In genomic region chr7:105003875-105004510, GRCh38 we compare ENCODE assay signal across 9 cellular contexts. TPM values are rescaled to one million over a fixed set of nuclear protein-coding genes. Genes with fewer than 3 reads are reported as not detected.
DNase-seq lines count a peak whose midpoint lies in the region; ATAC-seq, FAIRE-seq and TF ChIP-seq lines count a peak whose summit lies in the region.
"Had no signal": no experiment of that assay in that cellular context is flagged by ENCODE, and none has a peak within 500 bp of the region (broad histone marks: within the 10 kb centered on the region; RNA-seq: fewer than 3 reads in every experiment).

No MANE protein-coding gene starts in this region.

- ATAC-seq in K562 = peak; percentile 1; the same call in 1 of the 3 replicates
- ATAC-seq in left lobe of liver = peak; percentile 33

- intact Hi-C loops in activated CD4-positive, alpha-beta T cell treated with anti-CD3 and anti-CD28 coated beads, Interleukin-2, amount 10 ng/mL, durations not matched to agents 24 days and 14 days (cut with micrococcal nuclease) = loop anchor here (2.0 kb wide), 1 partner anchor 19 kb away; no protein-coding TSS in a partner anchor
- intact Hi-C loops in K562 (cut with micrococcal nuclease) = no loop called here
- intact Hi-C loops in thyroid gland (cut with DNase I) = no loop called here

- peak; percentile 31; the same call in 1 of the 2 replicates for TF ChIP-seq POLR2A in K562 (conservative IDR thresholded peaks at IDR 0.05)
- TF ChIP-seq POLR2A in thyroid gland (IDR thresholded peaks at IDR 0.05) = no peak

- H3K36me3 ChIP-seq in K562 (ENCODE audit: control insufficient read depth, insufficient read depth, low read length) = peaks cover 77% of the 10 kb centered on the region; the same call in 2 of the 3 replicates
- H3K36me3 ChIP-seq in thyroid gland = no peaks in the 10 kb centered on the region

- CTCF ChIA-PET in K562 (lab: Yijun Ruan, JAX; ENCODE audit: low intra/inter-chr PET ratio) = no interaction called here

- H3K9me3 ChIP-seq in K562 (replicated peaks; ENCODE audit: control insufficient read depth, insufficient read depth, low read depth, low read length) = no peaks in the 10 kb centered on the region
- H3K9me3 ChIP-seq in thyroid gland = no peaks in the 10 kb centered on the region

- no peak for TF ChIP-seq EP300 in K562 (IDR thresholded peaks at IDR 0.05; ENCODE audit: low read length)

- peak overlapping the region; percentile 55 for H3K4me3 Mint-ChIP-seq in activated CD4-positive, alpha-beta T cell treated with anti-CD3 and anti-CD28 coated beads, Interleukin-2, amount 10 ng/mL, durations not matched to agents 24 days and 14 days

- peaks cover 73% of the 10 kb centered on the region for H4K20me1 ChIP-seq in K562 (replicated peaks; ENCODE audit: control insufficient read depth, insufficient read depth, low read length)

- in situ Hi-C loops in K562 (cut with MboI) = no loop called here

- H3K9me1 ChIP-seq in K562 (ENCODE audit: control insufficient read depth, insufficient read depth, low read length) = peaks cover 3% of the 10 kb centered on the region

- H3K27me3 Mint-ChIP-seq in activated CD4-positive, alpha-beta T cell treated with anti-CD3 and anti-CD28 coated beads, Interleukin-2, amount 10 ng/mL, durations not matched to agents 24 days and 14 days = no peaks in the 10 kb centered on the region

- no peak overlapping the region for H3K4me3 ChIP-seq in K562
- no peak overlapping the region for H3K4me3 ChIP-seq in thyroid gland (replicated peaks in 1 of 3)

- H3K27ac ChIP-seq in K562 (ENCODE audit: extremely low read depth, low read depth, low read length) (peak overlapping the region; percentile 26; the same call in 1 of the 3 replicates), thyroid gland (peak overlapping the region; percentile 56 to 67 (median 60))

- peaks cover 100% of the 10 kb centered on the region; the same call in 2 of the 3 replicates for H3K79me2 ChIP-seq in K562 (ENCODE audit: control insufficient read depth, insufficient read depth, low read length)

- no TSS peak for BruUV-seq in K562 (replicated peaks; lab: Mats Ljungman, UMichigan)

- peak overlapping the region; percentile 70 for H3K27ac Mint-ChIP-seq in activated CD4-positive, alpha-beta T cell treated with anti-CD3 and anti-CD28 coated beads, Interleukin-2, amount 10 ng/mL, durations not matched to agents 24 days and 14 days

- H3K27me3 ChIP-seq in K562 (ENCODE audit: control insufficient read depth in 2 of 2, insufficient read depth in 2 of 2, low read length in 2 of 2) (no peaks in the 10 kb centered on the region), thyroid gland (no peaks in the 10 kb centered on the region)

- no peaks in the 10 kb centered on the region for H3K9me3 Mint-ChIP-seq in activated CD4-positive, alpha-beta T cell treated with anti-CD3 and anti-CD28 coated beads, Interleukin-2, amount 10 ng/mL, durations not matched to agents 24 days and 14 days

- DNase-seq in activated CD4-positive, alpha-beta T cell treated with anti-CD3 and anti-CD28 coated beads, Interleukin-2, amount 10 ng/mL, durations not matched to agents 24 days and 14 days = peak; percentile 35
- DNase-seq in activated CD4-positive, alpha-beta T cell treated with anti-CD3 and anti-CD28 coated beads, Interleukin-2, amount 50 U/mL, for 48 hours = no peak
- no peak for DNase-seq in K562 (ENCODE audit: extremely low read depth in 1 of 4, low spot score in 3 of 4)
- no peak for DNase-seq in left lobe of liver (ENCODE audit: low spot score)
- DNase-seq in thyroid gland = no peak
- no peak for DNase-seq in NCI-H526 treated with DMSO at 0.1 percent for 48 hours (lab: John Stamatoyannopoulos, UW)
- no peak for DNase-seq in cortex of kidney (lab: John Stamatoyannopoulos, UW)
- no peak for DNase-seq in activated effector memory CD4-positive, alpha-beta T cell treated with anti-CD3 and anti-CD28 coated beads, Interleukin-2, amount 50 U/mL, for 16 hours
- DNase-seq: NCI-H2107 had no signal

- H3K4me2 ChIP-seq in K562 (ENCODE audit: insufficient read depth, low read length) = no peak overlapping the region

- no peak for TF ChIP-seq CTCF in K562 (IDR thresholded peaks at IDR 0.05 in 2 of 3, conservative IDR thresholded peaks at IDR 0.05 in 1 of 3; ENCODE audit: insufficient read depth in 2 of 3, low read depth in 1 of 3, low read length in 3 of 3)
- TF ChIP-seq CTCF in thyroid gland (IDR thresholded peaks at IDR 0.05) = no peak

- H3K4me1 Mint-ChIP-seq in activated CD4-positive, alpha-beta T cell treated with anti-CD3 and anti-CD28 coated beads, Interleukin-2, amount 10 ng/mL, durations not matched to agents 24 days and 14 days = peaks cover 56% of the 10 kb centered on the region

- FAIRE-seq in K562 (lab: Jason Lieb, UNC) = no peak

- H3K4me1 ChIP-seq in K562 (replicated peaks in 1 of 2; ENCODE audit: control insufficient read depth in 2 of 2, insufficient read depth in 2 of 2, low read length in 2 of 2) (peaks cover 23 to 40% of the 10 kb centered on the region in 2 experiments), thyroid gland (peaks cover 69 to 81% of the 10 kb centered on the region in 2 donors)

- WGBS in K562 (ENCODE audit: insufficient coverage, low coverage, missing lambda C conversion rate) = 89% methylated on average over 1 of the region's 1 CpG
- WGBS in thyroid gland, 2 donors = 74 to 82% methylated on average over 1 of the region's 1 CpG

- POLR2A ChIA-PET in K562 (lab: Yijun Ruan, JAX) = interaction anchor here (0.9 to 2.7 kb wide), 3 partner anchors 8 to 20 kb away, joined by 6 to 13 read pairs (median 6); partner anchors contain the start of gene KMT2E

- TF ChIP-seq RAD21 in K562 (CRISPR knock-in tag; conservative IDR thresholded peaks at IDR 0.05 in 1 of 2, IDR thresholded peaks at IDR 0.05 in 1 of 2) = no peak

- H2AFZ ChIP-seq in K562 (ENCODE audit: low read depth, low read length) = no peak overlapping the region

- H3K36me3 Mint-ChIP-seq in activated CD4-positive, alpha-beta T cell treated with anti-CD3 and anti-CD28 coated beads, Interleukin-2, amount 10 ng/mL, durations not matched to agents 24 days and 14 days (ENCODE audit: low read depth) = peaks cover 61% of the 10 kb centered on the region

- H3K9ac ChIP-seq in K562 (ENCODE audit: insufficient read depth in 1 of 2, low read depth in 2 of 2, low read length in 2 of 2) = peak overlapping the region in 1 of 2 experiments; percentile 2; a peak in 1 of 4 replicates

TF ChIP-seq in K562, 482 proteins besides CTCF, POLR2A, EP300 and RAD21 (continues in another document):
- no peak for TF ChIP-seq ZBTB7A (IDR thresholded peaks at IDR 0.05; ENCODE audit: borderline replicate concordance, control insufficient read depth, low read depth, low read length)
- 0 out of 4 replicates have a peak, but pooled peaks of 1 of the 2 experiments have one; percentile 27 for TF ChIP-seq HDAC1 (IDR thresholded peaks at IDR 0.05)
- TF ChIP-seq, protein P1, sequence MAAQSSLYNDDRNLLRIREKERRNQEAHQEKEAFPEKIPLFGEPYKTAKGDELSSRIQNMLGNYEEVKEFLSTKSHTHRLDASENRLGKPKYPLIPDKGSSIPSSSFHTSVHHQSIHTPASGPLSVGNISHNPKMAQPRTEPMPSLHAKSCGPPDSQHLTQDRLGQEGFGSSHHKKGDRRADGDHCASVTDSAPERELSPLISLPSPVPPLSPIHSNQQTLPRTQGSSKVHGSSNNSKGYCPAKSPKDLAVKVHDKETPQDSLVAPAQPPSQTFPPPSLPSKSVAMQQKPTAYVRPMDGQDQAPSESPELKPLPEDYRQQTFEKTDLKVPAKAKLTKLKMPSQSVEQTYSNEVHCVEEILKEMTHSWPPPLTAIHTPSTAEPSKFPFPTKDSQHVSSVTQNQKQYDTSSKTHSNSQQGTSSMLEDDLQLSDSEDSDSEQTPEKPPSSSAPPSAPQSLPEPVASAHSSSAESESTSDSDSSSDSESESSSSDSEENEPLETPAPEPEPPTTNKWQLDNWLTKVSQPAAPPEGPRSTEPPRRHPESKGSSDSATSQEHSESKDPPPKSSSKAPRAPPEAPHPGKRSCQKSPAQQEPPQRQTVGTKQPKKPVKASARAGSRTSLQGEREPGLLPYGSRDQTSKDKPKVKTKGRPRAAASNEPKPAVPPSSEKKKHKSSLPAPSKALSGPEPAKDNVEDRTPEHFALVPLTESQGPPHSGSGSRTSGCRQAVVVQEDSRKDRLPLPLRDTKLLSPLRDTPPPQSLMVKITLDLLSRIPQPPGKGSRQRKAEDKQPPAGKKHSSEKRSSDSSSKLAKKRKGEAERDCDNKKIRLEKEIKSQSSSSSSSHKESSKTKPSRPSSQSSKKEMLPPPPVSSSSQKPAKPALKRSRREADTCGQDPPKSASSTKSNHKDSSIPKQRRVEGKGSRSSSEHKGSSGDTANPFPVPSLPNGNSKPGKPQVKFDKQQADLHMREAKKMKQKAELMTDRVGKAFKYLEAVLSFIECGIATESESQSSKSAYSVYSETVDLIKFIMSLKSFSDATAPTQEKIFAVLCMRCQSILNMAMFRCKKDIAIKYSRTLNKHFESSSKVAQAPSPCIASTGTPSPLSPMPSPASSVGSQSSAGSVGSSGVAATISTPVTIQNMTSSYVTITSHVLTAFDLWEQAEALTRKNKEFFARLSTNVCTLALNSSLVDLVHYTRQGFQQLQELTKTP (IDR thresholded peaks at IDR 0.05; ENCODE audit: low read depth in 1 of 2, partially characterized antibody in 2 of 2) = no peak
- TF ChIP-seq RBFOX2 (IDR thresholded peaks at IDR 0.05; ENCODE audit: low read depth, low read length) = no peak
- TF ChIP-seq ETV5 (CRISPR knock-in tag; IDR thresholded peaks at IDR 0.05; ENCODE audit: low read depth) = no peak

RNA-seq across cellular contexts. Expression of gene KMT2E, which starts 10.0 kb away (rescaled TPM):
- total RNA-seq in activated CD4-positive, alpha-beta T cell treated with anti-CD3 and anti-CD28 coated beads, Interleukin-2, amount 10 ng/mL, durations not matched to agents 24 days and 14 days = 104 and 106 TPM in 2 replicates
- total RNA-seq in K562 (2011; cell fraction: chromatin; rRNA removed; ENCODE audit: low replicate concordance) = 207 and 465 TPM in 2 replicates
- total RNA-seq in K562 (2011; cell fraction: nucleolus; rRNA removed) = 88.1 and 130 TPM in 2 replicates
- total RNA-seq in K562 (2011; cell fraction: nucleoplasm; rRNA removed) = 182 and 231 TPM in 2 replicates
- total RNA-seq in K562 (2014; rRNA removed) (33.5 and 38.1 TPM in 2 replicates), K562 (2014; rRNA removed; fragmentation: Illumina TruSeq; extraction: Trizol) (41.7 and 46.6 TPM in 2 replicates), K562 (2015; rRNA removed; fragmentation: Illumina TruSeq; extraction: Trizol) (38.6 and 39.9 TPM in 2 replicates), K562 (2021) (48.1 and 55.3 TPM in 2 replicates), left lobe of liver (22.9 TPM), thyroid gland (100 to 1,000 TPM; 111 to 181 (median 160) TPM)
- polyA plus RNA-seq in K562 (2011; rRNA removed) (11.1 and 14.5 TPM in 2 replicates), K562 (2014; fragmentation: Illumina TruSeq; extraction: Trizol) (33.8 and 38.7 TPM in 2 replicates), K562 (2014; fragmentation: Nextera tagmentation; extraction: Ambion mirVana) (10 to 100 TPM in 1 of 2 experiments, 1 to 10 TPM in 1; 8.9 to 15.9 TPM), K562 (2014; rRNA removed) (18.2 and 23.4 TPM in 2 replicates)
- 7.9 and 14.7 TPM in 2 replicates for polyA plus RNA-seq in K562 (2011; cell fraction: cytosol; rRNA removed)
- polyA plus RNA-seq in K562 (2011; cell fraction: nucleus; rRNA removed) = 55.0 and 72.1 TPM in 2 replicates
- polyA plus RNA-seq in K562 (2012) = 26.5 and 30.8 TPM in 2 replicates
- polyA minus RNA-seq in K562 (2011; rRNA and poly(A)+ RNA removed) = 84.5 and 96.0 TPM in 2 replicates
- 28.8 and 34.0 TPM in 2 replicates for polyA minus RNA-seq in K562 (2011; cell fraction: cytosol; rRNA and poly(A)+ RNA removed)
- polyA minus RNA-seq in K562 (2011; cell fraction: nucleus; rRNA and poly(A)+ RNA removed) = 110 and 143 TPM in 2 replicates
